23 cellular contexts compared by ENCODE assay signal in the genomic region with DNA sequence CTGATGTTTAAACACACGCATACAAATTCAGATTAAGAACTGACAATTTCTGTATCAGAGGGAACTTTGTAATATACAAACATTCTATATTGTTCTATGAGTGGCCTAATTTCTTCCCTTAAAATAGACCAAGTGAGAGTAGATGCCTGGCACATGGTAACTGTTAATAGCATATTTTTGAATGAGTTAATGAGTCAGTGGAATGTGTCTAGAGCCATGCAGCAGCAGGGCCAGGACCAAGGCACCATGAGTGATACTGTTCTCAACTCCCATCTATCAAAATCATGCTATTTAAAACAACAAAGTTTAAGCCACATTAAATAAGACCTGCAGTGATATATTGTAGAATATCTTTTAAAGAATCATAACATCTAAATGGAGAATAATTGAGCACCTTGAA.
"Had no signal": no experiment of that assay in that cellular context is flagged by ENCODE, and none has a peak within 500 bp of the region (broad histone marks: within the 10 kb centered on the region; RNA-seq: fewer than 3 reads in every experiment).

No MANE protein-coding gene starts in this region.

- H3K27ac ChIP-seq: adrenal gland, coronary artery, esophagus muscularis mucosa, parathyroid adenoma, spleen, thyroid gland, upper lobe of right lung had no signal

- H2AFZ ChIP-seq: parathyroid adenoma had no signal

- H3K36me3 ChIP-seq: adrenal gland, thyroid gland, upper lobe of right lung had no signal

- H3K9ac ChIP-seq: parathyroid adenoma had no signal

- H3K4me1 ChIP-seq: adrenal gland, parathyroid adenoma, thyroid gland, upper lobe of right lung had no signal

- ATAC-seq: activated CD4-positive, alpha-beta T cell treated with anti-CD3 and anti-CD28 coated beads for 36 hours; activated T-cell treated with anti-CD3 and anti-CD28 coated beads, Interleukin-2, amount 50 U/mL, for 4 hours; left lobe of liver; T-helper 17 cell; upper lobe of right lung had no signal

- H3K27me3 ChIP-seq: adrenal gland, esophagus muscularis mucosa, spleen, thyroid gland, upper lobe of right lung had no signal

- H3K79me2 ChIP-seq: parathyroid adenoma had no signal

- FAIRE-seq: bronchial epithelial cell, keratinocyte had no signal

- DNase-seq: activated B cell treated with CpG ODN at 0.5 μM for 24 hours; activated CD4-positive, alpha-beta T cell treated with anti-CD3 and anti-CD28 coated beads for 36 hours; activated CD4-positive, alpha-beta T cell treated with anti-CD3 and anti-CD28 coated beads, Interleukin-2, amount 50 U/mL, for 4 hours; activated CD8-positive, alpha-beta memory T cell treated with anti-CD3 and anti-CD28 coated beads, Interleukin-2, amount 50 U/mL, for 48 hours; activated naive CD4-positive, alpha-beta T cell; activated T-cell treated with anti-CD3 and anti-CD28 coated beads, Interleukin-2, amount 50 U/mL, for 4 hours; adrenal gland; cerebellar nuclear complex; nucleus accumbens; spleen; stimulated activated CD4-positive, alpha-beta T cell treated with anti-CD3 and anti-CD28 coated beads, Interleukin-4, amount 100 ng/mL, for 1 hour; stimulated activated naive CD4-positive, alpha-beta T cell treated with Interleukin-2 at 50 U/mL for 16 hours; substantia nigra; SW 1271; T-helper 17 cell; thyroid gland; upper lobe of right lung had no signal

- H3K9me3 ChIP-seq: adrenal gland, esophagus muscularis mucosa, spleen, thyroid gland, upper lobe of right lung had no signal

- H3K4me3 ChIP-seq: adrenal gland, coronary artery, esophagus muscularis mucosa, spleen, thyroid gland, upper lobe of right lung had no signal
